33 cellular contexts compared by ENCODE assay signal in genomic region chr18:73240899-73241298, GRCh38.
"Had no signal": no experiment of that assay in that cellular context is flagged by ENCODE, and none has a peak within 500 bp of the region (broad histone marks: within the 10 kb centered on the region; RNA-seq: fewer than 3 reads in every experiment).

No MANE protein-coding gene starts in this region.

- H3K27ac Mint-ChIP-seq: activated CD4-positive, alpha-beta T cell treated with anti-CD3 and anti-CD28 coated beads for 36 hours; activated CD4-positive, alpha-beta T cell treated with anti-CD3 and anti-CD28 coated beads, Interleukin-2, amount 10 ng/mL, durations not matched to agents 7 days and 5 days; activated CD8-positive, alpha-beta T cell treated with anti-CD3 and anti-CD28 coated beads, Interleukin-2, amount 10 ng/mL, durations not matched to agents 7 days and 5 days; activated naive CD4-positive, alpha-beta T cell treated with anti-CD3 and anti-CD28 coated beads, Interleukin-2, amount 50 U/mL, for 24 hours; activated naive CD8-positive, alpha-beta T cell treated with anti-CD3 and anti-CD28 coated beads, Interleukin-2, amount 10 ng/mL, durations not matched to agents 7 days and 5 days; activated T-cell treated with anti-CD3 and anti-CD28 coated beads, Interleukin-2, amount 50 U/mL, for 24 hours; activated T-helper 2 cell treated with anti-CD3 and anti-CD28 coated beads, Interferon-gamma antibody, Interleukin-2, Interleukin-4, amounts not matched to agents 10 μg/mL and 5 μg/mL and 100 μg/mL, durations not matched to agents 14 hours and 24 hours and 36 hours; T-helper 2 cell treated with Interferon-gamma antibody and Interleukin-4, amounts not matched to agents 5 μg/mL and 100 μg/mL, for 36 hours had no signal

- H3K4me1 ChIP-seq: ascending aorta, SJCRH30 had no signal

- H3K36me3 ChIP-seq: ascending aorta, cardiac muscle cell, MG63, SJCRH30 had no signal

- FAIRE-seq: TTC549 had no signal

- H3K27me3 ChIP-seq: ascending aorta, cardiac muscle cell, MG63, SJCRH30 had no signal

- H3K27me3 Mint-ChIP-seq: activated CD4-positive, alpha-beta T cell treated with anti-CD3 and anti-CD28 coated beads for 36 hours; activated CD4-positive, alpha-beta T cell treated with anti-CD3 and anti-CD28 coated beads, Interleukin-2, amount 10 ng/mL, durations not matched to agents 7 days and 5 days; activated naive CD4-positive, alpha-beta T cell treated with anti-CD3 and anti-CD28 coated beads, Interleukin-2, amount 50 U/mL, for 24 hours; activated naive CD8-positive, alpha-beta T cell treated with anti-CD3 and anti-CD28 coated beads, Interleukin-2, amount 10 ng/mL, durations not matched to agents 7 days and 5 days; activated T-cell treated with anti-CD3 and anti-CD28 coated beads, Interleukin-2, amount 50 U/mL, for 24 hours; central memory CD8-positive, alpha-beta T cell had no signal

- H3K4me3 Mint-ChIP-seq: activated CD4-positive, alpha-beta T cell treated with anti-CD3 and anti-CD28 coated beads for 36 hours; activated CD4-positive, alpha-beta T cell treated with anti-CD3 and anti-CD28 coated beads, Interleukin-2, amount 10 ng/mL, durations not matched to agents 7 days and 5 days; activated CD8-positive, alpha-beta T cell treated with anti-CD3 and anti-CD28 coated beads, Interleukin-2, amount 10 ng/mL, durations not matched to agents 7 days and 5 days; activated naive CD4-positive, alpha-beta T cell treated with anti-CD3 and anti-CD28 coated beads, Interleukin-2, amount 50 U/mL, for 24 hours; activated naive CD8-positive, alpha-beta T cell treated with anti-CD3 and anti-CD28 coated beads, Interleukin-2, amount 10 ng/mL, durations not matched to agents 7 days and 5 days; activated T-cell treated with anti-CD3 and anti-CD28 coated beads, Interleukin-2, amount 50 U/mL, for 24 hours; central memory CD8-positive, alpha-beta T cell; T-helper 2 cell treated with Interferon-gamma antibody and Interleukin-4, amounts not matched to agents 5 μg/mL and 100 μg/mL, for 36 hours had no signal

- ATAC-seq: activated CD4-positive, alpha-beta T cell treated with anti-CD3 and anti-CD28 coated beads for 36 hours; activated CD4-positive, CD25-positive, alpha-beta regulatory T cell treated with anti-CD3 and anti-CD28 coated beads, Interleukin-2, amount 50 U/mL, for 24 hours; activated CD8-positive, alpha-beta T cell treated with anti-CD3 and anti-CD28 coated beads, Interleukin-2, amount 10 ng/mL, durations not matched to agents 7 days and 5 days; Panc1 had no signal

- H3K9me3 ChIP-seq: ascending aorta, MG63, SJCRH30 had no signal

- H3K4me1 Mint-ChIP-seq: activated CD4-positive, alpha-beta T cell treated with anti-CD3 and anti-CD28 coated beads for 36 hours; activated CD4-positive, alpha-beta T cell treated with anti-CD3 and anti-CD28 coated beads, Interleukin-2, amount 10 ng/mL, durations not matched to agents 7 days and 5 days; activated naive CD4-positive, alpha-beta T cell treated with anti-CD3 and anti-CD28 coated beads, Interleukin-2, amount 50 U/mL, for 24 hours; activated naive CD8-positive, alpha-beta T cell treated with anti-CD3 and anti-CD28 coated beads, Interleukin-2, amount 10 ng/mL, durations not matched to agents 7 days and 5 days; central memory CD8-positive, alpha-beta T cell had no signal

- DNase-seq: activated CD4-positive, alpha-beta T cell treated with anti-CD3 and anti-CD28 coated beads for 36 hours; activated CD4-positive, alpha-beta T cell treated with anti-CD3 and anti-CD28 coated beads, Interleukin-2, amount 10 ng/mL, durations not matched to agents 7 days and 5 days; activated CD4-positive, alpha-beta T cell treated with anti-CD3 and anti-CD28 coated beads, Interleukin-2, amount 50 U/mL, for 48 hours; activated CD8-positive, alpha-beta T cell treated with anti-CD3 and anti-CD28 coated beads, Interleukin-2, amount 10 ng/mL, durations not matched to agents 7 days and 5 days; activated gamma-delta T cell; activated naive CD4-positive, alpha-beta T cell treated with Interleukin-2 at 50 U/mL for 16 hours; activated naive CD8-positive, alpha-beta T cell treated with anti-CD3 and anti-CD28 coated beads, Interleukin-2, amount 10 ng/mL, durations not matched to agents 7 days and 5 days; activated T-cell treated with anti-CD3 and anti-CD28 coated beads, Interleukin-2, amount 50 U/mL, for 24 hours; amygdala; Kasumi-1; MG63; NCI-H1048; NCI-H1105 treated with DMSO at 0.1 percent for 48 hours; NCI-H1436; NCI-H1694; NCI-H2029 treated with DMSO at 0.1 percent for 48 hours; NCI-H2107; NCI-H226; NCI-H524 treated with DMSO at 0.1 percent for 48 hours; NK-92 treated with Interleukin-12 subunit alpha and Interleukin-12 subunit beta, amount 100 ng/mL, for 24 hours; SHP77; SJCRH30 had no signal

- H3K36me3 Mint-ChIP-seq: activated naive CD4-positive, alpha-beta T cell treated with anti-CD3 and anti-CD28 coated beads, Interleukin-2, amount 50 U/mL, for 24 hours; activated naive CD8-positive, alpha-beta T cell treated with anti-CD3 and anti-CD28 coated beads, Interleukin-2, amount 10 ng/mL, durations not matched to agents 7 days and 5 days had no signal

- H3K27ac ChIP-seq: ascending aorta, cardiac muscle cell, coronary artery, SJCRH30, SK-N-MC had no signal

- H3K4me3 ChIP-seq: ascending aorta, cardiac muscle cell, coronary artery, MG63, SJCRH30, SK-N-MC had no signal
